In the genomic region with DNA sequence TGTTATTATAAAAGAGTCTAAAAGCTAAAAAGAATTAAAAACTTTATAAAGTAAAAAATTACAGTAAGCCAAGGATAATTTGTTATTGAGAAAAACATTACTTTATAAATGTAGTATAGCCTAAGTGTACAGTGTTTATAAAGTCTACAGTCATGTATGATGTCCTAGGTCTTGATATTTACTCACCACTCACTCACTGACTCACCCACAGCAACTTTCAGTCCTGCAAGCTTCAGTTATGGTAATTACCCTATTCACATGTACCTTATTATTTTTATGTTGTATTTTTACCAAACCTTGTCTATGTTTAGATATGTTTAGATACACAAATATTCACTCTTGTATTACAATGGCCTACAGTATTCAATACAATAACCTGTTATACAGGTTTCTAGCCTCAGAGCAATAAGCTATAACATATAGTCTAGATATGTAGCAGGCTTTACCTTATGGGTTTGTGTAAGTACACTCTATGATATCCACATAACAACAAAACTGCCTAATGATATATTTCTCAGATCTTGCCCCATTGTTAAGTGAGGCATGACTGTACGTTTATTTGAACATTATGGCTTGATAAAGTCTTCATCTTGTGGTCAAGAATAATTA, we compare ENCODE assay signal across 36 cellular contexts.
DNase-seq lines count a peak whose midpoint lies in the region; ATAC-seq and TF ChIP-seq lines count a peak whose summit lies in the region.
"Had no signal": no experiment of that assay in that cellular context is flagged by ENCODE, and none has a peak within 500 bp of the region (broad histone marks: within the 10 kb centered on the region; RNA-seq: fewer than 3 reads in every experiment).

No MANE protein-coding gene starts in this region.

- H3K27me3 Mint-ChIP-seq in activated CD4-positive, alpha-beta memory T cell treated with anti-CD3 and anti-CD28 coated beads, Interleukin-2, amount 10 ng/mL, durations not matched to agents 7 days and 5 days: no peaks in the 10 kb centered on the region
- H3K27me3 Mint-ChIP-seq: activated CD4-positive, alpha-beta T cell treated with anti-CD3 and anti-CD28 coated beads, Interleukin-2, amount 10 ng/mL, durations not matched to agents 24 days and 14 days; activated naive CD8-positive, alpha-beta T cell; activated T-cell treated with anti-CD3 and anti-CD28 coated beads, Interleukin-2, amount 50 U/mL, for 24 hours; T-cell had no signal

- H3K4me1 Mint-ChIP-seq in activated CD4-positive, alpha-beta memory T cell treated with anti-CD3 and anti-CD28 coated beads, Interleukin-2, amount 10 ng/mL, durations not matched to agents 7 days and 5 days: no peaks in the 10 kb centered on the region
- H3K4me1 Mint-ChIP-seq: activated CD4-positive, alpha-beta T cell treated with anti-CD3 and anti-CD28 coated beads, Interleukin-2, amount 10 ng/mL, durations not matched to agents 24 days and 14 days; natural killer cell; T-cell had no signal

- H3K4me3 ChIP-seq in LNCaP clone FGC (ENCODE audit: low read depth, low read length) (no peak overlapping the region), foreskin fibroblast (ENCODE audit: low read depth in 1 of 2, low read length in 2 of 2) (no peak overlapping the region)
- H3K4me3 ChIP-seq: gastrocnemius medialis, lower lobe of right lung, SJSA1, upper lobe of left lung had no signal

- CTCF ChIA-PET in activated CD4-positive, alpha-beta memory T cell treated with anti-CD3 and anti-CD28 coated beads, Interleukin-2, amount 10 ng/mL, durations not matched to agents 7 days and 5 days (lab: Charles Lee): no interaction called here

- TF ChIP-seq CTCF in LNCaP clone FGC (IDR thresholded peaks at IDR 0.05; ENCODE audit: control insufficient read depth, extremely low read depth, insufficient read depth) (no peak), foreskin fibroblast (IDR thresholded peaks at IDR 0.05; ENCODE audit: low read depth, low read length) (no peak)

- H3K27ac Mint-ChIP-seq in activated CD4-positive, alpha-beta memory T cell treated with anti-CD3 and anti-CD28 coated beads, Interleukin-2, amount 10 ng/mL, durations not matched to agents 7 days and 5 days: no peak overlapping the region
- H3K27ac Mint-ChIP-seq: activated CD4-positive, alpha-beta T cell treated with anti-CD3 and anti-CD28 coated beads, Interleukin-2, amount 10 ng/mL, durations not matched to agents 24 days and 14 days; activated naive CD8-positive, alpha-beta T cell; activated T-cell treated with anti-CD3 and anti-CD28 coated beads, Interleukin-2, amount 50 U/mL, for 24 hours; HFFc6; natural killer cell; T-cell had no signal

- no peaks in the 10 kb centered on the region for H3K9me3 Mint-ChIP-seq in activated CD4-positive, alpha-beta memory T cell treated with anti-CD3 and anti-CD28 coated beads, Interleukin-2, amount 10 ng/mL, durations not matched to agents 7 days and 5 days
- H3K9me3 Mint-ChIP-seq: activated CD4-positive, alpha-beta T cell treated with anti-CD3 and anti-CD28 coated beads, Interleukin-2, amount 10 ng/mL, durations not matched to agents 24 days and 14 days; activated T-cell treated with anti-CD3 and anti-CD28 coated beads, Interleukin-2, amount 50 U/mL, for 24 hours had no signal

- no peaks in the 10 kb centered on the region for H3K36me3 Mint-ChIP-seq in activated CD4-positive, alpha-beta memory T cell treated with anti-CD3 and anti-CD28 coated beads, Interleukin-2, amount 10 ng/mL, durations not matched to agents 7 days and 5 days (ENCODE audit: low read depth)
- H3K36me3 Mint-ChIP-seq: activated naive CD8-positive, alpha-beta T cell; natural killer cell; T-cell had no signal

- POLR2A ChIA-PET in activated CD4-positive, alpha-beta memory T cell treated with anti-CD3 and anti-CD28 coated beads, Interleukin-2, amount 10 ng/mL, durations not matched to agents 7 days and 5 days (lab: Charles Lee): no interaction called here

- peak; percentile 68 for DNase-seq in DMS53 (lab: John Stamatoyannopoulos, UW)
- peak; percentile 17 for DNase-seq in LNCaP clone FGC (ENCODE audit: low read depth)
- peak; percentile 29 for DNase-seq in amniotic epithelial cell (ENCODE audit: low read depth)
- peak; percentile 25 to 54 for DNase-seq in foreskin fibroblast
- DNase-seq in OCI-M2 (lab: John Stamatoyannopoulos, UW; ENCODE audit: unreplicated experiment): no peak
- no peak for DNase-seq in activated CD4-positive, alpha-beta memory T cell treated with anti-CD3 and anti-CD28 coated beads, Interleukin-2, amount 10 ng/mL, durations not matched to agents 7 days and 5 days
- DNase-seq: 8988T; activated CD4-positive, alpha-beta T cell treated with anti-CD3 and anti-CD28 coated beads, Interleukin-2, amount 10 ng/mL, durations not matched to agents 24 days and 14 days; activated effector memory CD4-positive, alpha-beta T cell treated with anti-CD3 and anti-CD28 coated beads, Interleukin-2, amount 50 U/mL, for 16 hours; activated T-cell treated with anti-CD3 and anti-CD28 coated beads, Interleukin-2, amount 50 U/mL, for 24 hours; aorta; C1 segment of cervical spinal cord; caudate nucleus; COR-L47; cortex of kidney; DMS79; effector memory CD4-positive, alpha-beta T cell; gastrocnemius medialis; GOT3; HFFc6; lower lobe of right lung; MV-4-11; natural killer cell; NCI-H1436 treated with DMSO at 0.1 percent for 48 hours; NCI-H2081 treated with DMSO at 0.1 percent for 48 hours; NCI-H345; NCI-H82; occipital lobe; RPMI8226; stimulated activated naive CD4-positive, alpha-beta T cell; T-cell; upper lobe of left lung had no signal

- ATAC-seq in GM21825 (IDR thresholded peaks at IDR 0.05; ENCODE audit: unreplicated experiment) (no peak), GM18519 (IDR thresholded peaks at IDR 0.05; ENCODE audit: low FRiP score, unreplicated experiment) (no peak)
- ATAC-seq: gastrocnemius medialis, lower lobe of right lung, natural killer cell, T-cell had no signal

- H3K4me3 Mint-ChIP-seq in activated CD4-positive, alpha-beta memory T cell treated with anti-CD3 and anti-CD28 coated beads, Interleukin-2, amount 10 ng/mL, durations not matched to agents 7 days and 5 days: no peak overlapping the region
- H3K4me3 Mint-ChIP-seq: activated CD4-positive, alpha-beta T cell treated with anti-CD3 and anti-CD28 coated beads, Interleukin-2, amount 10 ng/mL, durations not matched to agents 24 days and 14 days; activated naive CD8-positive, alpha-beta T cell; activated T-cell treated with anti-CD3 and anti-CD28 coated beads, Interleukin-2, amount 50 U/mL, for 24 hours; HFFc6; natural killer cell; T-cell had no signal

Comparison
In these comparisons a context has a peak if more than half of its experiments do, and no peak if none do; other contexts are left out.
1. DNase-seq: peak in DMS53 (single experiment), LNCaP clone FGC (single experiment), amniotic epithelial cell (single experiment) and foreskin fibroblast (2 of 2); none in OCI-M2 (single experiment) and activated CD4-positive, alpha-beta memory T cell treated with anti-CD3 and anti-CD28 coated beads, Interleukin-2, amount 10 ng/mL, durations not matched to agents 7 days and 5 days (single experiment).